In genomic region chr12:53972722-53973092, GRCh38 we compare ENCODE assay signal across 14 cellular contexts. TPM values are rescaled to one million over a fixed set of nuclear protein-coding genes. Genes with fewer than 3 reads are reported as not detected.
DNase-seq lines count a peak whose midpoint lies in the region; ATAC-seq and TF ChIP-seq lines count a peak whose summit lies in the region.
"Had no signal": no experiment of that assay in that cellular context is flagged by ENCODE, and none has a peak within 500 bp of the region (broad histone marks: within the 10 kb centered on the region; RNA-seq: fewer than 3 reads in every experiment).

No MANE protein-coding gene starts in this region.

- H3K27ac Mint-ChIP-seq in HFFc6, result peak overlapping the region; percentile 65; the same call in 1 of the 2 replicates
- peak overlapping the region; percentile 49 for H3K27ac Mint-ChIP-seq in central memory CD8-positive, alpha-beta T cell (ENCODE audit: low read depth)
- peak overlapping the region in 1 of 2 donors; percentile 75 for H3K27ac Mint-ChIP-seq in natural killer cell
- H3K27ac Mint-ChIP-seq: CD14-positive monocyte had no signal

- H3K27me3 Mint-ChIP-seq in HFFc6 (ENCODE audit: insufficient read depth), result peaks cover 60% of the 10 kb centered on the region
- peaks cover 93% of the 10 kb centered on the region for H3K27me3 Mint-ChIP-seq in central memory CD8-positive, alpha-beta T cell
- H3K27me3 Mint-ChIP-seq in natural killer cell (ENCODE audit: low read depth in 2 of 2), result peaks cover 81 to 87% of the 10 kb centered on the region in 2 donors

- TF ChIP-seq CTCF in AG10803 (conservative IDR thresholded peaks at IDR 0.05; ENCODE audit: low read length) (no peak), HFFc6 (IDR thresholded peaks at IDR 0.05) (no peak), natural killer cell (IDR thresholded peaks at IDR 0.05) (no peak), heart right ventricle (IDR thresholded peaks at IDR 0.05) (no peak)

- H3K36me3 ChIP-seq in heart right ventricle, result no peaks in the 10 kb centered on the region
- H3K36me3 ChIP-seq: esophagus muscularis mucosa had no signal

- H3K4me3 Mint-ChIP-seq in HFFc6 (peak overlapping the region; percentile 85), natural killer cell (peak overlapping the region; percentile 84)
- peak overlapping the region; percentile 73 for H3K4me3 Mint-ChIP-seq in central memory CD8-positive, alpha-beta T cell

- H3K9me3 ChIP-seq in heart right ventricle, result no peaks in the 10 kb centered on the region
- H3K9me3 ChIP-seq: esophagus muscularis mucosa had no signal

- H3K9me3 Mint-ChIP-seq in HFFc6 (no peaks in the 10 kb centered on the region), natural killer cell (no peaks in the 10 kb centered on the region)
- H3K9me3 Mint-ChIP-seq in central memory CD8-positive, alpha-beta T cell, result no peaks in the 10 kb centered on the region

- intact Hi-C loops in natural killer cell (cut with micrococcal nuclease), result no loop called here
- intact Hi-C loops in posterior cingulate gyrus (cut with DNase I), result no loop called here
- intact Hi-C loops in heart right ventricle (cut with DNase I), result no loop called here

- peak overlapping the region; percentile 86 for H3K4me3 ChIP-seq in AG10803 (ENCODE audit: low read length)
- H3K4me3 ChIP-seq in heart right ventricle, result no peak overlapping the region

- peaks cover 2 to 28% (median 16%) of the 10 kb centered on the region in 9 donors for H3K4me1 ChIP-seq in heart right ventricle

- WGBS in heart right ventricle, 2 donors, result 6 to 11% methylated on average over 12 of the region's 12 CpGs

- H3K27me3 ChIP-seq in heart right ventricle, result peaks cover 77 to 100% (median 100%) of the 10 kb centered on the region in 7 donors

- H3K27ac ChIP-seq in heart right ventricle, result no peak overlapping the region
- H3K27ac ChIP-seq: esophagus muscularis mucosa had no signal

- peaks cover 5% of the 10 kb centered on the region; the same call in 1 of the 2 replicates for H3K4me1 Mint-ChIP-seq in HFFc6 (ENCODE audit: low read depth)
- peaks cover 22% of the 10 kb centered on the region for H3K4me1 Mint-ChIP-seq in central memory CD8-positive, alpha-beta T cell
- peaks cover 13 to 29% of the 10 kb centered on the region in 2 donors for H3K4me1 Mint-ChIP-seq in natural killer cell

- DNase-seq in AG10803 (ENCODE audit: low read depth) (no peak), HFFc6 (no peak), natural killer cell (no peak), posterior cingulate gyrus (no peak), heart right ventricle (no peak), SK-N-DZ (ENCODE audit: low spot score) (no peak)
- DNase-seq in central memory CD8-positive, alpha-beta T cell (ENCODE audit: low spot score in 2 of 2), result no peak
- no peak for DNase-seq in stimulated activated naive CD4-positive, alpha-beta T cell (lab: John Stamatoyannopoulos, UW)
- DNase-seq: activated CD4-positive, alpha-beta T cell treated with anti-CD3 and anti-CD28 coated beads, Interleukin-2, amount 50 U/mL, for 48 hours; GDM1 had no signal

- H3K36me3 Mint-ChIP-seq in HFFc6 (ENCODE audit: low read depth) (no peaks in the 10 kb centered on the region), natural killer cell (no peaks in the 10 kb centered on the region)
- H3K36me3 Mint-ChIP-seq in central memory CD8-positive, alpha-beta T cell (ENCODE audit: insufficient read depth), result peaks cover 26% of the 10 kb centered on the region

- ATAC-seq in central memory CD8-positive, alpha-beta T cell (replicated peaks; ENCODE audit: extremely low read depth, poor library complexity, severe bottlenecking), result no peak
- ATAC-seq in natural killer cell (no peak), heart right ventricle (no peak)

RNA-seq across cellular contexts. Expression of gene HOXC11, which starts 0.2 kb away (rescaled TPM):
- 1 to 10 TPM in 4 of 6 experiments, under 1 TPM in 2; 0.09 to 2.2 (median 1.8) TPM for total RNA-seq in HFFc6 (2021; fragmentation: NEBNext Ultra II Directional; extraction: Animal tissue kit (Norgen Biotek cat#: 25700))
- not detected for total RNA-seq in natural killer cell
- not detected for total RNA-seq in heart right ventricle
- polyA plus RNA-seq in heart right ventricle, result not detected
- polyA plus RNA-seq in SK-N-DZ (2014; cell fraction: cytosol; rRNA removed), result not detected in 2 replicates
- polyA plus RNA-seq in SK-N-DZ (2014; cell fraction: nucleus; rRNA removed), result not detected in 2 replicates
- total RNA-seq: esophagus muscularis mucosa, H7, mononuclear cell had no signal
- polyA plus RNA-seq: CD14-positive monocyte had no signal

RNA-seq across cellular contexts. Expression of gene HOTAIR, which starts 2.0 kb away (rescaled TPM):
- total RNA-seq in HFFc6 (2021; fragmentation: NEBNext Ultra II Directional; extraction: Animal tissue kit (Norgen Biotek cat#: 25700)), result 1 to 10 TPM in 4 of 6 experiments, under 1 TPM in 1, not detected in 1; 0.26 to 3.7 (median 2.8) TPM
- total RNA-seq in natural killer cell (not detected), heart right ventricle (not detected)
- not detected for polyA plus RNA-seq in heart right ventricle
- not detected in 2 replicates for polyA plus RNA-seq in SK-N-DZ (2014; cell fraction: cytosol; rRNA removed)
- 0.13 TPM in 1 of 2 replicates, not detected in the other for polyA plus RNA-seq in SK-N-DZ (2014; cell fraction: nucleus; rRNA removed)
- total RNA-seq: esophagus muscularis mucosa, H7, mononuclear cell had no signal
- polyA plus RNA-seq: CD14-positive monocyte had no signal

RNA-seq across cellular contexts. Expression of gene HOXC10, which starts 12.2 kb away (rescaled TPM):
- total RNA-seq in HFFc6 (2021; fragmentation: NEBNext Ultra II Directional; extraction: Animal tissue kit (Norgen Biotek cat#: 25700)), result 1 to 10 TPM in 3 of 6 experiments, under 1 TPM in 2, not detected in 1; 0.33 to 1.4 (median 1.3) TPM
- not detected for total RNA-seq in natural killer cell
- total RNA-seq in heart right ventricle, result not detected
- polyA plus RNA-seq in heart right ventricle, result not detected
- not detected in 2 replicates for polyA plus RNA-seq in SK-N-DZ (2014; cell fraction: cytosol; rRNA removed)
- not detected in 2 replicates for polyA plus RNA-seq in SK-N-DZ (2014; cell fraction: nucleus; rRNA removed)
- total RNA-seq: esophagus muscularis mucosa, H7, mononuclear cell had no signal
- polyA plus RNA-seq: CD14-positive monocyte had no signal

RNA-seq across cellular contexts. Expression of gene HOXC12, which starts 18.0 kb away (rescaled TPM):
- not detected for total RNA-seq in HFFc6 (2021; fragmentation: NEBNext Ultra II Directional; extraction: Animal tissue kit (Norgen Biotek cat#: 25700))
- total RNA-seq in natural killer cell, result not detected
- total RNA-seq in heart right ventricle, result not detected
- polyA plus RNA-seq in heart right ventricle, result not detected
- not detected in 2 replicates for polyA plus RNA-seq in SK-N-DZ (2014; cell fraction: cytosol; rRNA removed)
- polyA plus RNA-seq in SK-N-DZ (2014; cell fraction: nucleus; rRNA removed), result not detected in 2 replicates
- total RNA-seq: esophagus muscularis mucosa, H7, mononuclear cell had no signal
- polyA plus RNA-seq: CD14-positive monocyte had no signal

RNA-seq across cellular contexts. Expression of gene HOXC9, which starts 27.3 kb away (rescaled TPM):
- total RNA-seq in HFFc6 (2021; fragmentation: NEBNext Ultra II Directional; extraction: Animal tissue kit (Norgen Biotek cat#: 25700)), result 1 to 10 TPM in 3 of 6 experiments, under 1 TPM in 3; 0.17 to 1.5 (median 1.1) TPM
- not detected for total RNA-seq in natural killer cell
- total RNA-seq in heart right ventricle, result not detected
- polyA plus RNA-seq in heart right ventricle, result not detected
- 1.4 TPM in 1 of 2 replicates, not detected in the other for polyA plus RNA-seq in SK-N-DZ (2014; cell fraction: cytosol; rRNA removed)
- 0.25 TPM in 1 of 2 replicates, not detected in the other for polyA plus RNA-seq in SK-N-DZ (2014; cell fraction: nucleus; rRNA removed)
- total RNA-seq: esophagus muscularis mucosa, H7, mononuclear cell had no signal
- polyA plus RNA-seq: CD14-positive monocyte had no signal
